ENCODE assay signal across 23 cellular contexts in genomic region chr4:164307262-164307661, GRCh38.
"Had no signal": no experiment of that assay in that cellular context is flagged by ENCODE, and none has a peak within 500 bp of the region (broad histone marks: within the 10 kb centered on the region; RNA-seq: fewer than 3 reads in every experiment).

No MANE protein-coding gene starts in this region.

- FAIRE-seq: endothelial cell of umbilical vein, frontal cortex, islet of Langerhans, keratinocyte had no signal

- H3K4me1 Mint-ChIP-seq: naive B cell; naive thymus-derived CD8-positive, alpha-beta T cell had no signal

- H3K27me3 Mint-ChIP-seq: dendritic cell treated with granulocyte-macrophage colony-stimulating factor and Interleukin-4, amounts not matched to agents 40 ng/mL and 50 ng/mL, for 4 days; effector memory CD8-positive, alpha-beta T cell; naive B cell; naive thymus-derived CD8-positive, alpha-beta T cell had no signal

- H3K4me1 ChIP-seq: colonic mucosa, esophagus muscularis mucosa, gastroesophageal sphincter, heart left ventricle, left lung, lower lobe of right lung had no signal

- DNase-seq: colonic mucosa; cortex of kidney; effector CD8-positive, alpha-beta T cell; effector memory CD8-positive, alpha-beta T cell; foreskin keratinocyte; heart left ventricle; hypothalamus; left cardiac atrium; left lung; left ventricle myocardium superior; lower lobe of right lung; mesenchymal stem cell; midbrain; naive B cell; naive thymus-derived CD8-positive, alpha-beta T cell had no signal

- H3K4me3 ChIP-seq: colonic mucosa, esophagus muscularis mucosa, gastroesophageal sphincter, heart left ventricle, hepatocyte, left lung, lower lobe of right lung had no signal

- H2AFZ ChIP-seq: hepatocyte had no signal

- H3K36me3 ChIP-seq: colonic mucosa, esophagus muscularis mucosa, gastroesophageal sphincter, heart left ventricle, left lung, lower lobe of right lung had no signal

- H3K27ac ChIP-seq: colonic mucosa, esophagus muscularis mucosa, foreskin keratinocyte, gastroesophageal sphincter, heart left ventricle, hepatocyte, left lung, lower lobe of right lung had no signal

- H3K4me2 ChIP-seq: hepatocyte had no signal

- H3K9me3 Mint-ChIP-seq: dendritic cell treated with granulocyte-macrophage colony-stimulating factor and Interleukin-4, amounts not matched to agents 40 ng/mL and 50 ng/mL, for 4 days; naive B cell had no signal

- H3K36me3 Mint-ChIP-seq: naive B cell; naive thymus-derived CD8-positive, alpha-beta T cell had no signal

- H3K79me2 ChIP-seq: hepatocyte had no signal

- H3K4me3 Mint-ChIP-seq: dendritic cell treated with granulocyte-macrophage colony-stimulating factor and Interleukin-4, amounts not matched to agents 40 ng/mL and 50 ng/mL, for 4 days; effector memory CD8-positive, alpha-beta T cell; naive B cell; naive thymus-derived CD8-positive, alpha-beta T cell had no signal

- H3K27ac Mint-ChIP-seq: dendritic cell treated with granulocyte-macrophage colony-stimulating factor and Interleukin-4, amounts not matched to agents 40 ng/mL and 50 ng/mL, for 4 days; effector memory CD8-positive, alpha-beta T cell; naive thymus-derived CD8-positive, alpha-beta T cell had no signal

- H3K27me3 ChIP-seq: colonic mucosa, esophagus muscularis mucosa, foreskin keratinocyte, gastroesophageal sphincter, heart left ventricle, hepatocyte, left lung had no signal

- ATAC-seq: effector memory CD8-positive, alpha-beta T cell; foreskin keratinocyte; gastroesophageal sphincter; heart left ventricle; left cardiac atrium; left lung; left ventricle myocardium superior; lower lobe of right lung; naive thymus-derived CD8-positive, alpha-beta T cell had no signal

- H3K9me3 ChIP-seq: colonic mucosa, esophagus muscularis mucosa, gastroesophageal sphincter, heart left ventricle, left lung, lower lobe of right lung had no signal
